Comparison of ENCODE assay signal across 20 cellular contexts in genomic region chr3:134860141-134860540, GRCh38.
DNase-seq lines count a peak whose midpoint lies in the region; ATAC-seq lines count a peak whose summit lies in the region.
"Had no signal": no experiment of that assay in that cellular context is flagged by ENCODE, and none has a peak within 500 bp of the region (broad histone marks: within the 10 kb centered on the region; RNA-seq: fewer than 3 reads in every experiment).

No MANE protein-coding gene starts in this region.

- H3K27ac ChIP-seq in right cardiac atrium (ENCODE audit: low read length) = no peak overlapping the region
- H3K27ac ChIP-seq: C4-2B, Peyer's patch had no signal

- no peaks in the 10 kb centered on the region for H3K9me3 ChIP-seq in right cardiac atrium (ENCODE audit: control insufficient read depth, low read length)
- H3K9me3 ChIP-seq: Peyer's patch had no signal

- H3K27me3 ChIP-seq in right cardiac atrium (ENCODE audit: control insufficient read depth, insufficient read depth) = no peaks in the 10 kb centered on the region
- H3K27me3 ChIP-seq: Peyer's patch had no signal

- WGBS in right cardiac atrium = 85% methylated on average over 5 of the region's 5 CpGs

- H3K4me1 ChIP-seq in right cardiac atrium (ENCODE audit: control insufficient read depth, insufficient read depth, low read length) = no peaks in the 10 kb centered on the region
- H3K4me1 ChIP-seq: Peyer's patch had no signal

- H3K4me3 ChIP-seq in right cardiac atrium (ENCODE audit: low read length) = no peak overlapping the region
- H3K4me3 ChIP-seq: Peyer's patch had no signal

- ATAC-seq in right cardiac atrium (no peak), GM18519 (IDR thresholded peaks at IDR 0.05; ENCODE audit: low FRiP score, unreplicated experiment) (no peak), HG03135 (IDR thresholded peaks at IDR 0.05; ENCODE audit: unreplicated experiment) (no peak)

- DNase-seq in cardiac septum (ENCODE audit: low spot score) = peak; percentile 12
- no peak for DNase-seq in right cardiac atrium
- peak; percentile 86 to 94 for DNase-seq in NCI-H446 (lab: John Stamatoyannopoulos, UW)
- peak; percentile 82 for DNase-seq in cerebellum (ENCODE audit: low spot score)
- DNase-seq in superior temporal gyrus (ENCODE audit: extremely low spot score) = peak; percentile 35
- no peak for DNase-seq in NCI-H2081 treated with DMSO at 0.1 percent for 48 hours (lab: John Stamatoyannopoulos, UW)
- DNase-seq: AML-193; Calu3; CD8-positive, alpha-beta memory T cell; DMS53; H9; HFFc6; Kasumi-1; NCI-H187 treated with DMSO at 0.1 percent for 48 hours; NCI-H345; NCI-H748 treated with DMSO at 0.1 percent for 48 hours; Peyer's patch had no signal

- intact Hi-C loops in cardiac septum (cut with DNase I) = no loop called here
- intact Hi-C loops in right cardiac atrium (cut with DNase I) = no loop called here

Comparison
In these comparisons a context has a peak if more than half of its experiments do, and no peak if none do; other contexts are left out.
1. DNase-seq: peak in cardiac septum (single experiment), NCI-H446 (2 of 2), cerebellum (single experiment) and superior temporal gyrus (single experiment); none in right cardiac atrium (0 of 3) and NCI-H2081 treated with DMSO at 0.1 percent for 48 hours (single experiment).